Comparison of ENCODE assay signal across 14 cellular contexts in the genomic region with DNA sequence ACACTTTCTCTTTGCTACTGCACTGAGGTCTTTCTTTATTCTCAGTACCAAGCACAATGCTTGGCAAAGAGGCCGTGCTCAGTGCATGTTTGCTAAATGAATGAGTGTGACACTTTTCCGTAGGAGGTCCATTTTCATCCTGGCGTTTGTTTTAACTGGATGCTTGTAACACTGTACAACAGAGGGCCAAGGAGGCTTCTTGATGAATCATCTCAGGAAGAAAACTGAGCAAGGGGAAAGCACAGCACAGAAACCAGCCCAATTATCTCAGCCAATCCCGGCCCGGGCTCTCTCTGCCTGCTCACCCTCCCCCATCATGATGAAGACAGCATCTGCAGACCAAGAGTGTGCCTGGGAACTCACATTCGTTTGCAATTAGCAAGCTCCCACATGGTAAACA.
DNase-seq lines count a peak whose midpoint lies in the region; ATAC-seq, FAIRE-seq and TF ChIP-seq lines count a peak whose summit lies in the region.
"Had no signal": no experiment of that assay in that cellular context is flagged by ENCODE, and none has a peak within 500 bp of the region (broad histone marks: within the 10 kb centered on the region; RNA-seq: fewer than 3 reads in every experiment).

No MANE protein-coding gene starts in this region.

- H2BK120ac ChIP-seq in IMR-90 (ENCODE audit: low read depth, low read length) = no peak overlapping the region

- no peak overlapping the region for H3K9ac ChIP-seq in IMR-90 (ENCODE audit: low read depth, low read length)

- H3K27ac ChIP-seq in IMR-90 (ENCODE audit: insufficient read depth, low read length) (no peak overlapping the region), cingulate gyrus (ENCODE audit: low read depth, low read length) (peak overlapping the region; percentile 34)
- H3K27ac ChIP-seq: thoracic aorta had no signal

- POLR2A ChIA-PET in IMR-90 (lab: Charles Lee; ENCODE audit: unreplicated experiment) = no interaction called here

- H3K27me3 ChIP-seq in IMR-90 (ENCODE audit: control insufficient read depth, insufficient read depth, low read length) = peaks cover 1% of the 10 kb centered on the region; the same call in 1 of the 2 replicates

- no peaks in the 10 kb centered on the region for H3K9me3 ChIP-seq in IMR-90 (ENCODE audit: control insufficient read depth, insufficient read depth, low read length)
- H3K9me3 ChIP-seq: thoracic aorta had no signal

- H4K5ac ChIP-seq in IMR-90 (ENCODE audit: low read depth, low read length) = no peak overlapping the region

- no peak for TF ChIP-seq CTCF in AG09319 (IDR thresholded peaks at IDR 0.05; ENCODE audit: low read depth, low read length)
- TF ChIP-seq CTCF in IMR-90 (conservative IDR thresholded peaks at IDR 0.05; ENCODE audit: low read depth, low read length) = no peak

- peak; percentile 43 for DNase-seq in AG09319 (ENCODE audit: extremely low read depth, low read depth)
- DNase-seq in IMR-90 = peak; percentile 72
- DNase-seq in middle frontal gyrus (ENCODE audit: extremely low spot score, low spot score) = peak; percentile 57
- DNase-seq in HTR-8/SVneo (ENCODE audit: insufficient read length, low spot score) = no peak
- no peak for DNase-seq in NK-92 treated with Interleukin-12 subunit alpha and Interleukin-12 subunit beta, amount 100 ng/mL, for 24 hours (lab: John Stamatoyannopoulos, UW)
- no peak for DNase-seq in UCSD-AML1 (lab: John Stamatoyannopoulos, UW; ENCODE audit: unreplicated experiment)
- DNase-seq: activated T-cell treated with anti-CD3 and anti-CD28 coated beads, Interleukin-2, amount 50 U/mL, for 48 hours; CD4-positive, alpha-beta T cell; KG1 had no signal

- in situ Hi-C loops in IMR-90 (cut with MboI; ENCODE audit: low sequenced_read_pairs) = no loop called here

- no peak overlapping the region for H2AFZ ChIP-seq in IMR-90 (replicated peaks; ENCODE audit: low read length, poor library complexity)

- no CpG with 5 or more reads among the region's 6 CpGs for WGBS in IMR-90 (ENCODE audit: extremely low coverage in 2 of 2, insufficient read length in 1 of 2), 2 experiments

- no peak for TF ChIP-seq POLR2A in IMR-90 (IDR thresholded peaks at IDR 0.05; ENCODE audit: low read depth, low read length)

- no peak overlapping the region for H3K4me3 ChIP-seq in IMR-90 (ENCODE audit: insufficient read depth, low read depth, low read length)
- H3K4me3 ChIP-seq: thoracic aorta had no signal

- no peak overlapping the region for H3K4ac ChIP-seq in IMR-90 (ENCODE audit: low read depth, low read length)

- no peak overlapping the region for H2BK20ac ChIP-seq in IMR-90 (ENCODE audit: low read depth, low read length)

- BruUV-seq in IMR-90 (replicated peaks; lab: Mats Ljungman, UMichigan) = no TSS peak

- peak; percentile 96 for ATAC-seq in IMR-90 (ENCODE audit: low read depth)
- ATAC-seq in GM21390 (IDR thresholded peaks at IDR 0.05; ENCODE audit: unreplicated experiment) = no peak
- ATAC-seq: activated CD4-positive, CD25-positive, alpha-beta regulatory T cell treated with anti-CD3 and anti-CD28 coated beads, Interleukin-2, amount 50 U/mL, for 24 hours had no signal

- H4K20me1 ChIP-seq in IMR-90 (ENCODE audit: insufficient read depth, low read length) = no peaks in the 10 kb centered on the region

- no peak overlapping the region for H2AK5ac ChIP-seq in IMR-90 (ENCODE audit: low read depth, low read length)

- TF ChIP-seq RAD21 in IMR-90 (IDR thresholded peaks at IDR 0.05; ENCODE audit: low read length) = no peak

- H2BK15ac ChIP-seq in IMR-90 (ENCODE audit: low read depth, low read length) = no peak overlapping the region

- H3K4me2 ChIP-seq in IMR-90 (ENCODE audit: low read depth, low read length) = no peak overlapping the region

- no peaks in the 10 kb centered on the region for H3K36me3 ChIP-seq in IMR-90 (ENCODE audit: control insufficient read depth, insufficient read depth, low read length)
- H3K36me3 ChIP-seq: thoracic aorta had no signal

- H4K91ac ChIP-seq in IMR-90 (ENCODE audit: insufficient read depth, low read depth, low read length) = no peak overlapping the region

- H2AK9ac ChIP-seq in IMR-90 (replicated peaks; ENCODE audit: low read depth, low read length, poor library complexity) = no peak overlapping the region

- CTCF ChIA-PET in IMR-90 (lab: Yijun Ruan, JAX) = no interaction called here

- no peak overlapping the region for H3K56ac ChIP-seq in IMR-90 (ENCODE audit: extremely low read depth, insufficient read depth, low read length)

- no peaks in the 10 kb centered on the region for H3K9me1 ChIP-seq in IMR-90 (ENCODE audit: insufficient read depth, low read length)

- H3K14ac ChIP-seq in IMR-90 (replicated peaks; ENCODE audit: low read depth, low read length) = no peak overlapping the region

- H3K18ac ChIP-seq in IMR-90 (ENCODE audit: low read depth, low read length) = no peak overlapping the region

- H3K79me1 ChIP-seq in IMR-90 (ENCODE audit: low read depth in 1 of 2, low read length in 2 of 2) = no peaks in the 10 kb centered on the region

- intact Hi-C loops in IMR-90 (cut with micrococcal nuclease) = no loop called here

- no peaks in the 10 kb centered on the region for H3K4me1 ChIP-seq in IMR-90 (ENCODE audit: control insufficient read depth, insufficient read depth, low read length)

- H3K23ac ChIP-seq in IMR-90 (ENCODE audit: low read depth, low read length) = no peak overlapping the region

- no peak for FAIRE-seq in HTR-8/SVneo (lab: Jason Lieb, UNC)
- FAIRE-seq: frontal cortex had no signal

- no peak overlapping the region for H2BK5ac ChIP-seq in IMR-90 (ENCODE audit: low read depth, low read length, poor library complexity, severe bottlenecking)

- H4K8ac ChIP-seq in IMR-90 (ENCODE audit: low read depth in 2 of 2, low read length in 2 of 2) = no peak overlapping the region

- dilution Hi-C loops in IMR-90 (cut with HindIII; ENCODE audit: low sequenced_read_pairs, unreplicated experiment) = no loop called here

TF ChIP-seq in IMR-90, 13 proteins besides CTCF, POLR2A, EP300 and RAD21:
- TF ChIP-seq MAZ (IDR thresholded peaks at IDR 0.05; ENCODE audit: borderline replicate concordance, low read depth, low read length) (no peak), NFE2L2 (IDR thresholded peaks at IDR 0.05; ENCODE audit: low read depth, low read length) (no peak), SMC3 (IDR thresholded peaks at IDR 0.05; ENCODE audit: low read depth, low read length) (no peak), CHD1 (IDR thresholded peaks at IDR 0.05; ENCODE audit: low read depth, low read length) (no peak), MXI1 (IDR thresholded peaks at IDR 0.05; ENCODE audit: borderline replicate concordance, low read depth, low read length) (no peak), MAFK (IDR thresholded peaks at IDR 0.05; ENCODE audit: low read depth, low read length) (no peak), CEBPB (IDR thresholded peaks at IDR 0.05; ENCODE audit: low read depth, low read length) (no peak), BHLHE40 (IDR thresholded peaks at IDR 0.05; ENCODE audit: low read depth, low read length) (no peak), RFX5 (IDR thresholded peaks at IDR 0.05; ENCODE audit: low read depth, low read length) (no peak), RCOR1 (IDR thresholded peaks at IDR 0.05; ENCODE audit: insufficient replicate concordance, low read length) (no peak), FOS (IDR thresholded peaks at IDR 0.05; ENCODE audit: low read depth, low read length) (no peak)
- TF ChIP-seq, protein P1, sequence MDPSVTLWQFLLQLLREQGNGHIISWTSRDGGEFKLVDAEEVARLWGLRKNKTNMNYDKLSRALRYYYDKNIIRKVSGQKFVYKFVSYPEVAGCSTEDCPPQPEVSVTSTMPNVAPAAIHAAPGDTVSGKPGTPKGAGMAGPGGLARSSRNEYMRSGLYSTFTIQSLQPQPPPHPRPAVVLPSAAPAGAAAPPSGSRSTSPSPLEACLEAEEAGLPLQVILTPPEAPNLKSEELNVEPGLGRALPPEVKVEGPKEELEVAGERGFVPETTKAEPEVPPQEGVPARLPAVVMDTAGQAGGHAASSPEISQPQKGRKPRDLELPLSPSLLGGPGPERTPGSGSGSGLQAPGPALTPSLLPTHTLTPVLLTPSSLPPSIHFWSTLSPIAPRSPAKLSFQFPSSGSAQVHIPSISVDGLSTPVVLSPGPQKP (IDR thresholded peaks at IDR 0.05; ENCODE audit: borderline replicate concordance, low read depth, low read length) = no peak
- TF ChIP-seq, protein P2, sequence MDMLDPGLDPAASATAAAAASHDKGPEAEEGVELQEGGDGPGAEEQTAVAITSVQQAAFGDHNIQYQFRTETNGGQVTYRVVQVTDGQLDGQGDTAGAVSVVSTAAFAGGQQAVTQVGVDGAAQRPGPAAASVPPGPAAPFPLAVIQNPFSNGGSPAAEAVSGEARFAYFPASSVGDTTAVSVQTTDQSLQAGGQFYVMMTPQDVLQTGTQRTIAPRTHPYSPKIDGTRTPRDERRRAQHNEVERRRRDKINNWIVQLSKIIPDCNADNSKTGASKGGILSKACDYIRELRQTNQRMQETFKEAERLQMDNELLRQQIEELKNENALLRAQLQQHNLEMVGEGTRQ (IDR thresholded peaks at IDR 0.05; ENCODE audit: low read depth, low read length) = no peak

Comparison
In these comparisons a context has a peak if more than half of its experiments do, and no peak if none do; other contexts are left out.
1. DNase-seq: peak in AG09319 (single experiment), IMR-90 (single experiment) and middle frontal gyrus (single experiment); none in HTR-8/SVneo (single experiment), NK-92 treated with Interleukin-12 subunit alpha and Interleukin-12 subunit beta, amount 100 ng/mL, for 24 hours (single experiment) and UCSD-AML1 (single experiment).